In genomic region chr6:70241031-70241430, GRCh38 we compare ENCODE assay signal across 16 cellular contexts.
"Had no signal": no experiment of that assay in that cellular context is flagged by ENCODE, and none has a peak within 500 bp of the region (broad histone marks: within the 10 kb centered on the region; RNA-seq: fewer than 3 reads in every experiment).

No MANE protein-coding gene starts in this region.

- H3K36me3 ChIP-seq: adrenal gland, suprapubic skin, upper lobe of right lung had no signal

- H3K4me3 ChIP-seq: adrenal gland, suprapubic skin, upper lobe of right lung had no signal

- H3K27me3 ChIP-seq: suprapubic skin, upper lobe of right lung had no signal

- ATAC-seq: activated T-helper 17 cell treated with anti-CD3 and anti-CD28 coated beads, Interleukin-2, amount 50 U/mL, for 72 hours; foreskin keratinocyte; stimulated activated naive CD8-positive, alpha-beta T cell treated with anti-CD3 and anti-CD28 coated beads, Interleukin-15, Interleukin-2, amounts not matched to agents 100 U/mL and 50 U/mL, for 24 hours; upper lobe of right lung had no signal

- H3K4me1 ChIP-seq: adrenal gland, foreskin keratinocyte, suprapubic skin, upper lobe of right lung had no signal

- H3K27ac ChIP-seq: adrenal gland, foreskin keratinocyte, suprapubic skin, upper lobe of right lung had no signal

- H3K9me3 ChIP-seq: adrenal gland, suprapubic skin, upper lobe of right lung had no signal

- FAIRE-seq: colon, endothelial cell of umbilical vein had no signal

- DNase-seq: activated CD4-positive, alpha-beta T cell treated with anti-CD3 and anti-CD28 coated beads, Interleukin-2, amount 10 ng/mL, durations not matched to agents 24 days and 14 days; activated CD8-positive, alpha-beta memory T cell treated with anti-CD3 and anti-CD28 coated beads for 24 hours; activated naive CD4-positive, alpha-beta T cell treated with anti-CD3 and anti-CD28 coated beads, Interleukin-2, amount 50 U/mL, for 16 hours; activated T-cell treated with anti-CD3 and anti-CD28 coated beads for 4 hours; adrenal gland; foreskin keratinocyte; head of caudate nucleus; mammary epithelial cell; stimulated activated CD4-positive, alpha-beta T cell treated with anti-CD3 and anti-CD28 coated beads, Interleukin-4, amount 100 ng/mL, for 1 hour; stimulated activated CD8-positive, alpha-beta memory T cell treated with anti-CD3 and anti-CD28 coated beads, Interleukin-4, amount 100 ng/mL, for 48 hours; stimulated activated naive CD8-positive, alpha-beta T cell treated with anti-CD3 and anti-CD28 coated beads, Interleukin-15, Interleukin-2, amounts not matched to agents 100 U/mL and 50 U/mL, for 24 hours; upper lobe of right lung had no signal
